In the genomic region with DNA sequence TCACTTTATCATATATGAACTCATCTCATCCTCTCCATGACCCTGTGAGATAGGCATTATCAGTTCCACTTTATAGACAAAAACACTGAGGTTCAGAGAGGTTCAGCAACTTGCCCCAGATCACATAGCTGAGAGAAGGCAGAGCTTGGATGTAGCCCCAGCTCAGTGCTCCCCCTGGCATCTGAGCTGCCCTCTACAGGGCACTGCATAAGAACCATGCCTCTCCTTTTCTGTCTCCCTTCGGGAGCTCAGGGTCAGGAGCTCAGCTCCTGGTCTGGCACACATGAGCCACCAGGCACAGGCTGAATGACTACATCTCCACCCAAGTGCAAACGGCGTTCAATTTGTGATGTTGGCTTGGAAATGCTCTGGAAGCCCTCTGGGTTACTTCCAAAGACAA, we compare ENCODE assay signal across 18 cellular contexts. TPM values are rescaled to one million over a fixed set of nuclear protein-coding genes. Genes with fewer than 3 reads are reported as not detected.
DNase-seq lines count a peak whose midpoint lies in the region; ATAC-seq and TF ChIP-seq lines count a peak whose summit lies in the region.
"Had no signal": no experiment of that assay in that cellular context is flagged by ENCODE, and none has a peak within 500 bp of the region (broad histone marks: within the 10 kb centered on the region; RNA-seq: fewer than 3 reads in every experiment).

No MANE protein-coding gene starts in this region.

- H3K9ac ChIP-seq in GM23248, result no peak overlapping the region

- no peak overlapping the region for H2AFZ ChIP-seq in GM23248

- TF ChIP-seq CTCF in 22Rv1 (IDR thresholded peaks at IDR 0.05), result peak; percentile 16; the same call in 1 of the 2 replicates
- TF ChIP-seq CTCF in RWPE1 (conservative IDR thresholded peaks at IDR 0.05; ENCODE audit: low read depth), result no peak
- TF ChIP-seq CTCF in fibroblast of pulmonary artery (IDR thresholded peaks at IDR 0.05; ENCODE audit: low read length, missing control alignments), result peak; percentile 6

- H3K27ac ChIP-seq in 22Rv1, result no peak overlapping the region
- H3K27ac ChIP-seq in GM23248, result no peak overlapping the region
- peak overlapping the region; percentile 95 for H3K27ac ChIP-seq in RWPE1
- H3K27ac ChIP-seq: body of pancreas, Peyer's patch had no signal

- ATAC-seq in GM21723 (IDR thresholded peaks at IDR 0.05; ENCODE audit: unreplicated experiment) (no peak), GM21360 (IDR thresholded peaks at IDR 0.05; ENCODE audit: unreplicated experiment) (no peak)
- ATAC-seq: activated CD4-positive, CD25-positive, alpha-beta regulatory T cell treated with anti-CD3 and anti-CD28 coated beads, Interleukin-2, amount 50 U/mL, for 24 hours; activated CD8-positive, alpha-beta memory T cell treated with anti-CD3 and anti-CD28 coated beads, Interleukin-2, amount 10 ng/mL, durations not matched to agents 7 days and 5 days; body of pancreas; T-cell had no signal

- H3K4me1 ChIP-seq in GM23248 (ENCODE audit: insufficient read depth), result 0 out of 2 replicates have a peak, but pooled peaks cover 4% of the 10 kb centered on the region

- CTCF ChIA-PET in RWPE1 (lab: Yijun Ruan, JAX), result interaction anchor here (1.0 to 12.2 kb wide), 4 partner anchors 9 to 121 kb away, joined by 3 to 406 read pairs (median 26); no protein-coding TSS in a partner anchor

- in situ Hi-C loops in GM23248 (cut with MboI), result loop anchor here (5.0 to 10.0 kb wide), 2 partner anchors 116 to 191 kb away; no protein-coding TSS in a partner anchor

- H3K36me3 ChIP-seq in GM23248 (ENCODE audit: low read depth), result no peaks in the 10 kb centered on the region
- H3K36me3 ChIP-seq: Peyer's patch had no signal

- H3K27me3 ChIP-seq in GM23248 (replicated peaks; ENCODE audit: insufficient read depth), result no peaks in the 10 kb centered on the region
- H3K27me3 ChIP-seq: body of pancreas, Peyer's patch had no signal

- 40 to 41% methylated on average over 3 of the region's 3 CpGs for WGBS in GM23248 (ENCODE audit: low coverage in 1 of 2, low lambda C conversion rate in 2 of 2, missing lambda C conversion rate in 2 of 2), 2 experiments

- no peaks in the 10 kb centered on the region for H4K20me1 ChIP-seq in GM23248 (ENCODE audit: insufficient read depth)

- DNase-seq in GM23248, result peak; percentile 24
- no peak for DNase-seq in RWPE1 (ENCODE audit: low spot score)
- no peak for DNase-seq in fibroblast of pulmonary artery (ENCODE audit: low read depth)
- no peak for DNase-seq in activated gamma-delta T cell treated with Interleukin-2 at 50 U/mL for 16 hours
- no peak for DNase-seq in NCI-H774 (lab: John Stamatoyannopoulos, UW)
- DNase-seq: activated CD8-positive, alpha-beta memory T cell treated with anti-CD3 and anti-CD28 coated beads, Interleukin-2, amount 10 ng/mL, durations not matched to agents 7 days and 5 days; activated naive CD4-positive, alpha-beta T cell; body of pancreas; naive B cell; Peyer's patch; T-cell had no signal

- no peaks in the 10 kb centered on the region for H3K9me2 ChIP-seq in GM23248 (ENCODE audit: insufficient read depth)

- no peaks in the 10 kb centered on the region for H3K9me3 ChIP-seq in GM23248 (ENCODE audit: low read depth)
- H3K9me3 ChIP-seq: body of pancreas, Peyer's patch had no signal

- H3K79me2 ChIP-seq in GM23248 (ENCODE audit: insufficient read depth), result no peaks in the 10 kb centered on the region

- POLR2A ChIA-PET in RWPE1 (lab: Yijun Ruan, JAX; ENCODE audit: low non-redundant PET), result interaction anchor here (1.3 kb wide), 2 partner anchors 12 to 14 kb away, joined by 5 to 6 read pairs; no protein-coding TSS in a partner anchor

- peaks cover 10% of the 10 kb centered on the region; the same call in 1 of the 2 replicates for H3F3A ChIP-seq in GM23248 (ENCODE audit: insufficient read depth)

- no peak overlapping the region for H3K4me3 ChIP-seq in GM23248
- no peak overlapping the region for H3K4me3 ChIP-seq in fibroblast of pulmonary artery (replicated peaks; ENCODE audit: low read depth, low read length)
- H3K4me3 ChIP-seq: body of pancreas, Peyer's patch had no signal

- H3K4me2 ChIP-seq in GM23248 (ENCODE audit: unreplicated experiment), result no peak overlapping the region

RNA-seq across cellular contexts. Expression of a gene that starts 16.9 kb away (rescaled TPM):
- total RNA-seq in GM23248 (2014; rRNA removed; shearing (Covaris generic)), result 2.8 and 7.1 TPM in 2 replicates
- 7.6 and 7.7 TPM in 2 replicates for polyA plus RNA-seq in GM23248 (2016; fragmentation: Nextera tagmentation; extraction: Ambion mirVana)
- total RNA-seq: activated CD8-positive, alpha-beta memory T cell treated with anti-CD3 and anti-CD28 coated beads, Interleukin-2, amount 10 ng/mL, durations not matched to agents 7 days and 5 days; NCI-H460; progenitor cell of endocrine pancreas had no signal

RNA-seq across cellular contexts. Expression of a gene that starts 37.4 kb away (rescaled TPM):
- total RNA-seq in GM23248 (2014; rRNA removed; shearing (Covaris generic)), result not detected in 2 replicates
- polyA plus RNA-seq in GM23248 (2016; fragmentation: Nextera tagmentation; extraction: Ambion mirVana), result not detected in 2 replicates
- total RNA-seq: activated CD8-positive, alpha-beta memory T cell treated with anti-CD3 and anti-CD28 coated beads, Interleukin-2, amount 10 ng/mL, durations not matched to agents 7 days and 5 days; NCI-H460 had no signal

RNA-seq across cellular contexts. Expression of a gene that starts 43.0 kb away (rescaled TPM):
- not detected in 2 replicates for total RNA-seq in GM23248 (2014; rRNA removed; shearing (Covaris generic))
- polyA plus RNA-seq in GM23248 (2016; fragmentation: Nextera tagmentation; extraction: Ambion mirVana), result not detected in 2 replicates
- total RNA-seq: activated CD8-positive, alpha-beta memory T cell treated with anti-CD3 and anti-CD28 coated beads, Interleukin-2, amount 10 ng/mL, durations not matched to agents 7 days and 5 days; liver; Peyer's patch had no signal
- polyA plus RNA-seq: liver had no signal
